Comparison of ENCODE assay signal across 26 cellular contexts in the genomic region with DNA sequence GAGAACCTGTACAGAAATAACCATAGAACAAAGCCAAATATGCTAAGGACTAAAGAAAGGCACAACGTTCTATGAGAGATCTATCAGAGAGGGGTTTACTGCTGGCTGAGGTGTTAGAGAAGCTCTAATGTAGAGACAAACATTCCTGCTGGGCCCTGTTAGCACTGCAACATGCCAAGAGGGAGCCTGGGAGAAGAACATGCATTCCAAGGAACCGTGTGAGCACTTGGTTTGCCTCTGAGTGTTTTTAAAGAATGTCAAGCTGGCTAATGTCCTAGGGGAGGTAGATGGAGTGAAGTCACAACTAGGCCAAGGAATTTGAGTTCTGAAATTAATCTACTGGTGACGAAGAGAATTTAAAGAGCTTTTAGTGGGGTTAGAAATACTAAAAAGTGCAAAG.
A peak's percentile ranks its signal among the peaks of the same experiment; 100 is the strongest.
DNase-seq lines count a peak whose midpoint lies in the region; ATAC-seq and TF ChIP-seq lines count a peak whose summit lies in the region.
"Had no signal": no experiment of that assay in that cellular context is flagged by ENCODE, and none has a peak within 500 bp of the region (broad histone marks: within the 10 kb centered on the region; RNA-seq: fewer than 3 reads in every experiment).

No MANE protein-coding gene starts in this region.

- no peak overlapping the region for H4K8ac ChIP-seq in trophoblast cell (ENCODE audit: low read depth, low read length)

- H3K36me3 Mint-ChIP-seq in stimulated activated effector memory CD8-positive, alpha-beta T cell treated with anti-CD3 and anti-CD28 coated beads, Interleukin-12 subunit alpha, Interleukin-12 subunit beta, amount 100 ng/mL, for 72 hours: no peaks in the 10 kb centered on the region
- H3K36me3 Mint-ChIP-seq: memory B cell, naive B cell had no signal

- no peak overlapping the region for H3K9ac ChIP-seq in trophoblast cell (ENCODE audit: low read length)

- H3K79me1 ChIP-seq in trophoblast cell (ENCODE audit: low read length): no peaks in the 10 kb centered on the region

- no peak for TF ChIP-seq EP300 in gastroesophageal sphincter (IDR thresholded peaks at IDR 0.05)

- CTCF ChIA-PET in BJ (lab: Yijun Ruan, JAX): no interaction called here

- H3K23ac ChIP-seq in trophoblast cell (ENCODE audit: low read length): no peak overlapping the region

- DNase-seq in BJ (ENCODE audit: low read depth) (peak; percentile 17), amniotic epithelial cell (ENCODE audit: low read depth) (peak; percentile 12), trophoblast cell (peak; percentile 10 to 55), NOMO-1 (lab: John Stamatoyannopoulos, UW; ENCODE audit: unreplicated experiment in 2 of 2) (no peak), NCI-H226 (no peak), GM10266 (ENCODE audit: extremely low spot score) (no peak)
- no peak for DNase-seq in stimulated activated effector memory CD8-positive, alpha-beta T cell treated with anti-CD3 and anti-CD28 coated beads, Interleukin-12 subunit alpha, Interleukin-12 subunit beta, amount 100 ng/mL, for 72 hours (ENCODE audit: low spot score in 2 of 2)
- DNase-seq: activated CD4-positive, alpha-beta memory T cell treated with anti-CD3 and anti-CD28 coated beads, Interleukin-2, amount 10 ng/mL, durations not matched to agents 7 days and 5 days; activated CD4-positive, CD25-positive, alpha-beta regulatory T cell; activated gamma-delta T cell treated with Interleukin-2 at 50 U/mL for 16 hours; dorsolateral prefrontal cortex; foreskin keratinocyte; hippocampal formation; kidney; MM.1S; naive B cell; NCI-H2171; NCI-H526 treated with DMSO at 0.1 percent for 48 hours; occipital lobe; stimulated activated CD4-positive, alpha-beta T cell treated with anti-CD3 and anti-CD28 coated beads, Interleukin-12 subunit alpha, Interleukin-12 subunit beta, amount 100 ng/mL, for 4 hours; T1000 had no signal

- no peak overlapping the region for H3K14ac ChIP-seq in trophoblast cell (ENCODE audit: low read length)

- H3K4me3 ChIP-seq in BJ (ENCODE audit: low read depth, low read length) (no peak overlapping the region), gastroesophageal sphincter (no peak overlapping the region), trophoblast cell (ENCODE audit: low read depth, low read length) (no peak overlapping the region)
- H3K4me3 ChIP-seq: dorsolateral prefrontal cortex, HAP-1, K562 had no signal

- H3K4me2 ChIP-seq in trophoblast cell (ENCODE audit: low read length): no peak overlapping the region

- peaks cover 0 to 9% (median 0%) of the 10 kb centered on the region in 3 donors for H3K4me1 ChIP-seq in gastroesophageal sphincter
- no peaks in the 10 kb centered on the region for H3K4me1 ChIP-seq in trophoblast cell (ENCODE audit: control insufficient read depth in 1 of 2, insufficient read depth in 2 of 2, low read length in 2 of 2)
- H3K4me1 ChIP-seq: foreskin keratinocyte, HAP-1 had no signal

- H3K79me2 ChIP-seq in trophoblast cell (ENCODE audit: control insufficient read depth, insufficient read depth, low read length, poor library complexity): no peaks in the 10 kb centered on the region

- H2AFZ ChIP-seq in trophoblast cell (ENCODE audit: insufficient read depth, low read length, poor library complexity): no peak overlapping the region

- no peak overlapping the region for H3K4me3 Mint-ChIP-seq in stimulated activated effector memory CD8-positive, alpha-beta T cell treated with anti-CD3 and anti-CD28 coated beads, Interleukin-12 subunit alpha, Interleukin-12 subunit beta, amount 100 ng/mL, for 72 hours
- H3K4me3 Mint-ChIP-seq: activated CD4-positive, alpha-beta memory T cell treated with anti-CD3 and anti-CD28 coated beads, Interleukin-2, amount 10 ng/mL, durations not matched to agents 7 days and 5 days; memory B cell; naive B cell had no signal

- H3K36me3 ChIP-seq in BJ (ENCODE audit: control insufficient read depth, insufficient read depth, low read length) (no peaks in the 10 kb centered on the region), gastroesophageal sphincter (no peaks in the 10 kb centered on the region), trophoblast cell (ENCODE audit: control insufficient read depth in 1 of 2, insufficient read depth in 2 of 2, low read length in 2 of 2) (no peaks in the 10 kb centered on the region)
- H3K36me3 ChIP-seq: HAP-1 had no signal

- POLR2A ChIA-PET in BJ (lab: Charles Lee): no interaction called here

- TF ChIP-seq POLR2A in gastroesophageal sphincter (IDR thresholded peaks at IDR 0.05): no peak

- 6 to 10% methylated on average over 3 of the region's 3 CpGs for WGBS in gastroesophageal sphincter (ENCODE audit: low coverage in 1 of 2), 2 donors
- no CpG with 5 or more reads among the region's 3 CpGs for WGBS in trophoblast cell (ENCODE audit: extremely low coverage, insufficient coverage, insufficient read length)

- H3K9me3 Mint-ChIP-seq in stimulated activated effector memory CD8-positive, alpha-beta T cell treated with anti-CD3 and anti-CD28 coated beads, Interleukin-12 subunit alpha, Interleukin-12 subunit beta, amount 100 ng/mL, for 72 hours: peaks cover 6% of the 10 kb centered on the region
- H3K9me3 Mint-ChIP-seq: activated CD4-positive, alpha-beta memory T cell treated with anti-CD3 and anti-CD28 coated beads, Interleukin-2, amount 10 ng/mL, durations not matched to agents 7 days and 5 days; memory B cell; naive B cell had no signal

- no peak overlapping the region for H4K91ac ChIP-seq in trophoblast cell (ENCODE audit: low read depth, low read length)

- TF ChIP-seq CTCF in BJ (IDR thresholded peaks at IDR 0.05; ENCODE audit: insufficient read depth, low read depth, low read length) (no peak), gastroesophageal sphincter (IDR thresholded peaks at IDR 0.05) (no peak), GM10266 (IDR thresholded peaks at IDR 0.05; ENCODE audit: control insufficient read depth, insufficient read depth, low read depth, missing control alignments) (no peak)

- H3K27me3 ChIP-seq in BJ (ENCODE audit: control insufficient read depth, insufficient read depth, low read length) (no peaks in the 10 kb centered on the region), gastroesophageal sphincter (no peaks in the 10 kb centered on the region), trophoblast cell (ENCODE audit: insufficient read depth, low read length) (no peaks in the 10 kb centered on the region)
- H3K27me3 ChIP-seq: dorsolateral prefrontal cortex, foreskin keratinocyte had no signal

- H3K27ac ChIP-seq in gastroesophageal sphincter (no peak overlapping the region), trophoblast cell (ENCODE audit: low read depth, low read length) (no peak overlapping the region)
- H3K27ac ChIP-seq: dorsolateral prefrontal cortex, epithelial cell of prostate, foreskin keratinocyte had no signal

- H3K4ac ChIP-seq in trophoblast cell (ENCODE audit: low read depth, low read length): no peak overlapping the region

- no peak overlapping the region for H2BK12ac ChIP-seq in trophoblast cell (ENCODE audit: low read length)

- no peak overlapping the region for H2BK120ac ChIP-seq in trophoblast cell (ENCODE audit: insufficient read depth, low read length, poor library complexity)

- H3K4me1 Mint-ChIP-seq in stimulated activated effector memory CD8-positive, alpha-beta T cell treated with anti-CD3 and anti-CD28 coated beads, Interleukin-12 subunit alpha, Interleukin-12 subunit beta, amount 100 ng/mL, for 72 hours: no peaks in the 10 kb centered on the region
- H3K4me1 Mint-ChIP-seq: activated CD4-positive, alpha-beta memory T cell treated with anti-CD3 and anti-CD28 coated beads, Interleukin-2, amount 10 ng/mL, durations not matched to agents 7 days and 5 days; memory B cell; naive B cell had no signal

- H2AK5ac ChIP-seq in trophoblast cell (ENCODE audit: low read length): no peak overlapping the region

- H4K12ac ChIP-seq in trophoblast cell (ENCODE audit: low read depth, low read length): no peak overlapping the region

- H3K27ac Mint-ChIP-seq in stimulated activated effector memory CD8-positive, alpha-beta T cell treated with anti-CD3 and anti-CD28 coated beads, Interleukin-12 subunit alpha, Interleukin-12 subunit beta, amount 100 ng/mL, for 72 hours: no peak overlapping the region
- H3K27ac Mint-ChIP-seq: activated CD4-positive, alpha-beta memory T cell treated with anti-CD3 and anti-CD28 coated beads, Interleukin-2, amount 10 ng/mL, durations not matched to agents 7 days and 5 days; memory B cell had no signal

- H3K9me3 ChIP-seq in gastroesophageal sphincter: no peaks in the 10 kb centered on the region
- no peaks in the 10 kb centered on the region for H3K9me3 ChIP-seq in trophoblast cell (ENCODE audit: insufficient read depth, low read depth, low read length)
- H3K9me3 ChIP-seq: HAP-1 had no signal

- no peak overlapping the region for H3K18ac ChIP-seq in trophoblast cell (ENCODE audit: low read length)

- H2BK5ac ChIP-seq in trophoblast cell (ENCODE audit: low read depth, low read length, poor library complexity): no peak overlapping the region

- ATAC-seq in gastroesophageal sphincter: peak; percentile 55
- no peak for ATAC-seq in stimulated activated effector memory CD8-positive, alpha-beta T cell treated with anti-CD3 and anti-CD28 coated beads, Interleukin-12 subunit alpha, Interleukin-12 subunit beta, amount 100 ng/mL, for 72 hours
- ATAC-seq: foreskin keratinocyte, K562 had no signal

Comparison
In these comparisons a context has a peak if more than half of its experiments do, and no peak if none do; other contexts are left out.
1. DNase-seq: peak in BJ (single experiment), amniotic epithelial cell (single experiment) and trophoblast cell (2 of 2); none in stimulated activated effector memory CD8-positive, alpha-beta T cell treated with anti-CD3 and anti-CD28 coated beads, Interleukin-12 subunit alpha, Interleukin-12 subunit beta, amount 100 ng/mL, for 72 hours (0 of 2), NOMO-1 (0 of 2), NCI-H226 (single experiment) and GM10266 (single experiment).